8 cellular contexts compared by ENCODE assay signal in the genomic region with DNA sequence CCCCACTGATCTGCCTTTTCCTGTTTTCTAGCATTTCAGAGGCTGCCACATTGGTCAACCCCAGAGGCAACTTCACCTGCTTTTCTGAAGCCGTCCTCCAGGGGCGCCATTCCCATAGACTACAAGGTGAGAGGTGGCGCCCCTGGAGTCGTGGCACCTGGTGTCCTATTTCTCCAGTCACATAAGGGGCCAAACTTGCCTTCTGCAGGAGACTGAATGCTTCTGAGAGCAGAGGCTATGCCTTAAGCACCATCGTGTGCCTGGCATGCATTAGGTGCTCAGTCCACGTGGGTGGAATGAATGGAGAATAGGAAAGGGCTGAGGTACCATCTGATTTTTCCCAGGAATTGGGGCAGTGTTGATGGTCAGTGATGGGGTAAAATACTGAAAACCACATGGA.
DNase-seq lines count a peak whose midpoint lies in the region; ATAC-seq, FAIRE-seq and TF ChIP-seq lines count a peak whose summit lies in the region.

No MANE protein-coding gene starts in this region.

- no TSS peak for BruUV-seq in Panc1 (replicated peaks; lab: Mats Ljungman, UMichigan)

- no peaks in the 10 kb centered on the region for H3K4me1 ChIP-seq in Panc1 (ENCODE audit: control insufficient read depth, insufficient read depth, low read length)
- H3K4me1 ChIP-seq in hepatocyte (ENCODE audit: insufficient read depth) = no peaks in the 10 kb centered on the region
- no peaks in the 10 kb centered on the region for H3K4me1 ChIP-seq in upper lobe of left lung

- H3K27me3 ChIP-seq in Panc1 (ENCODE audit: control insufficient read depth, insufficient read depth, low read length) (peaks cover 3% of the 10 kb centered on the region; the same call in 1 of the 2 replicates), hepatocyte (no peaks in the 10 kb centered on the region), upper lobe of left lung (no peaks in the 10 kb centered on the region)

- ATAC-seq in Panc1 = peak; percentile 61; the same call in 1 of the 2 replicates
- no peak for ATAC-seq in upper lobe of left lung (ENCODE audit: low FRiP score in 2 of 2)
- ATAC-seq in HG03280 (IDR thresholded peaks at IDR 0.05; ENCODE audit: unreplicated experiment) = no peak

- 23% methylated on average over 6 of the region's 6 CpGs for WGBS in hepatocyte (ENCODE audit: low lambda C conversion rate, missing lambda C conversion rate)
- 26 to 29% methylated on average over 6 of the region's 6 CpGs for WGBS in upper lobe of left lung, 2 donors

- H3K79me2 ChIP-seq in hepatocyte = no peaks in the 10 kb centered on the region

- H3K36me3 ChIP-seq in Panc1 (ENCODE audit: control insufficient read depth, insufficient read depth, low read length) (no peaks in the 10 kb centered on the region), hepatocyte (replicated peaks; ENCODE audit: insufficient read depth, low read depth) (no peaks in the 10 kb centered on the region), upper lobe of left lung (no peaks in the 10 kb centered on the region)

- in situ Hi-C loops in Panc1 (cut with HindIII; ENCODE audit: low pct_unique_long_range_greater_than_20kb, low sequenced_read_pairs) = no loop called here

- no peak overlapping the region for H3K27ac ChIP-seq in Panc1 (ENCODE audit: low read length)
- H3K27ac ChIP-seq in hepatocyte = no peak overlapping the region
- H3K27ac ChIP-seq in upper lobe of left lung = no peak overlapping the region

- no peaks in the 10 kb centered on the region for H4K20me1 ChIP-seq in hepatocyte (ENCODE audit: insufficient read depth, poor library complexity, severe bottlenecking)

- intact Hi-C loops in Panc1 (cut with micrococcal nuclease; ENCODE audit: unreplicated experiment) = no loop called here
- intact Hi-C loops in posterior cingulate gyrus (cut with DNase I) = loop anchor here (2.0 kb wide), 1 partner anchor 925 kb away; no protein-coding TSS in a partner anchor

- DNase-seq in AG09319 (ENCODE audit: extremely low read depth, low read depth) (no peak), Panc1 (ENCODE audit: low read depth, low spot score) (no peak), hepatocyte (ENCODE audit: low spot score) (peak; percentile 46), upper lobe of left lung (peak in 1 of 2 donors; percentile 25), posterior cingulate gyrus (no peak), HTR-8/SVneo (ENCODE audit: insufficient read length, low spot score) (no peak)

- peak; percentile 26 for TF ChIP-seq CTCF in AG09319 (IDR thresholded peaks at IDR 0.05; ENCODE audit: low read depth, low read length)
- TF ChIP-seq CTCF in GM12873 (IDR thresholded peaks at IDR 0.05; ENCODE audit: insufficient read depth, low read depth, low read length, missing control alignments) = peak; percentile 78
- TF ChIP-seq CTCF in Panc1 (IDR thresholded peaks at IDR 0.05) = peak; percentile 84
- peak; percentile 42 for TF ChIP-seq CTCF in hepatocyte (IDR thresholded peaks at IDR 0.05; ENCODE audit: poor library complexity)
- TF ChIP-seq CTCF in upper lobe of left lung (IDR thresholded peaks at IDR 0.05) = peak in 4 of 6 experiments; percentile 20 to 49 (median 32)

- no peaks in the 10 kb centered on the region for H3K9me2 ChIP-seq in hepatocyte (replicated peaks; ENCODE audit: insufficient read depth)

- no peak for TF ChIP-seq EP300 in upper lobe of left lung (IDR thresholded peaks at IDR 0.05)

- no peak overlapping the region for H3K4me2 ChIP-seq in hepatocyte

- H3K4me3 ChIP-seq in Panc1 (ENCODE audit: low read depth in 2 of 2, low read length in 2 of 2) (no peak overlapping the region), hepatocyte (no peak overlapping the region), upper lobe of left lung (no peak overlapping the region)

- no peaks in the 10 kb centered on the region for H3K9me3 ChIP-seq in Panc1 (ENCODE audit: control insufficient read depth, insufficient read depth, low read depth, low read length)
- H3K9me3 ChIP-seq in hepatocyte (ENCODE audit: low read depth) = no peaks in the 10 kb centered on the region
- no peaks in the 10 kb centered on the region for H3K9me3 ChIP-seq in upper lobe of left lung

- POLR2A ChIA-PET in Panc1 (lab: Charles Lee) = no interaction called here

- no peak for TF ChIP-seq POLR2A in upper lobe of left lung (IDR thresholded peaks at IDR 0.05)

- FAIRE-seq in HTR-8/SVneo (lab: Jason Lieb, UNC) = no peak

- CTCF ChIA-PET in Panc1 (lab: Charles Lee) = no interaction called here

- no peak overlapping the region for H2AFZ ChIP-seq in hepatocyte

Comparison
In these comparisons a context has a peak if more than half of its experiments do, and no peak if none do; other contexts are left out.
1. CTCF ChIP-seq: peak in every context shown above with its lines; median percentile 84 in Panc1; 78 in GM12873; 42 in hepatocyte; 32 in upper lobe of left lung; 26 in AG09319.